Comparison of ENCODE assay signal across 6 cellular contexts in genomic region chr14:105740272-105740671, GRCh38.
A peak's percentile ranks its signal among the peaks of the same experiment; 100 is the strongest.
DNase-seq lines count a peak whose midpoint lies in the region; ATAC-seq, FAIRE-seq and TF ChIP-seq lines count a peak whose summit lies in the region.
"Not testable (repeated sequence)": the region's sequence is repeated elsewhere in the genome, so short reads cannot be mapped to it uniquely, and the experiment has no call there.

No MANE protein-coding gene starts in this region.

- H3K9ac ChIP-seq in Karpas-422 (ENCODE audit: low read length); kidney (ENCODE audit: low read length in 2 of 2): not testable (repeated sequence)

- DNase-seq in Karpas-422 (peak; percentile 45), kidney (peak; percentile 48), posterior vena cava (ENCODE audit: low spot score) (peak; percentile 57)
- peak; percentile 26 for DNase-seq in activated CD8-positive, alpha-beta memory T cell treated with anti-CD3 and anti-CD28 coated beads, Interleukin-2, amount 50 U/mL, for 48 hours
- not testable (repeated sequence) for DNase-seq in stimulated activated naive B cell treated with anti-CD40 and anti-IgM and Interleukin-4, amounts not matched to agents 10 μg/mL and 1 μg/mL and 100 μg/mL, for 72 hours

- H4K20me1 ChIP-seq in Karpas-422 (ENCODE audit: insufficient read depth, low read depth, low read length) = not testable (repeated sequence)

- H3K4me3 Mint-ChIP-seq in stimulated activated naive B cell treated with anti-CD40 and anti-IgM and Interleukin-4, amounts not matched to agents 10 μg/mL and 1 μg/mL and 100 μg/mL, for 72 hours = peak overlapping the region; percentile 68 to 73

- intact Hi-C loops in kidney (cut with DNase I); posterior vena cava (cut with DNase I): not testable (repeated sequence)

- H3K27ac Mint-ChIP-seq in stimulated activated naive B cell treated with anti-CD40 and anti-IgM and Interleukin-4, amounts not matched to agents 10 μg/mL and 1 μg/mL and 100 μg/mL, for 72 hours = peak overlapping the region; percentile 95

- H3K4me2 ChIP-seq in Karpas-422 (ENCODE audit: low read depth, low read length, poor library complexity, severe bottlenecking) = not testable (repeated sequence)

- not testable (repeated sequence) for H3K27ac ChIP-seq in Karpas-422 (ENCODE audit: low read length); kidney (ENCODE audit: low read depth in 2 of 2, low read length in 2 of 2)

- peak; percentile 24 to 54 for ATAC-seq in stimulated activated naive B cell treated with anti-CD40 and anti-IgM and Interleukin-4, amounts not matched to agents 10 μg/mL and 1 μg/mL and 100 μg/mL, for 72 hours (replicated peaks)

- not testable (repeated sequence) for TF ChIP-seq CTCF in kidney (IDR thresholded peaks at IDR 0.05; ENCODE audit: borderline replicate concordance, extremely low read depth, insufficient read depth)

- H3K36me3 Mint-ChIP-seq in stimulated activated naive B cell treated with anti-CD40 and anti-IgM and Interleukin-4, amounts not matched to agents 10 μg/mL and 1 μg/mL and 100 μg/mL, for 72 hours = peaks cover 50 to 55% of the 10 kb centered on the region in 2 donors

- not testable (repeated sequence) for H3K9me2 ChIP-seq in Karpas-422 (replicated peaks; ENCODE audit: insufficient read depth, low read length)

- H2AFZ ChIP-seq in Karpas-422 (ENCODE audit: low read length) = not testable (repeated sequence)

- H3K27me3 Mint-ChIP-seq in stimulated activated naive B cell treated with anti-CD40 and anti-IgM and Interleukin-4, amounts not matched to agents 10 μg/mL and 1 μg/mL and 100 μg/mL, for 72 hours = not testable (repeated sequence)

- TF ChIP-seq POLR2A in GM15510 (IDR thresholded peaks at IDR 0.05; ENCODE audit: borderline replicate concordance, extremely low read depth, insufficient read length) = peak; percentile 19

- not testable (repeated sequence) for H3K79me2 ChIP-seq in Karpas-422 (ENCODE audit: low read length)

- H3K27me3 ChIP-seq in Karpas-422 (ENCODE audit: low read length) = not testable (repeated sequence)

- FAIRE-seq in kidney (lab: Jason Lieb, UNC) = not testable (repeated sequence)

- H3K9me3 ChIP-seq in Karpas-422 (ENCODE audit: low read length); kidney (ENCODE audit: control insufficient read depth in 1 of 2, low read length in 2 of 2): not testable (repeated sequence)

- not testable (repeated sequence) for H3K9me3 Mint-ChIP-seq in stimulated activated naive B cell treated with anti-CD40 and anti-IgM and Interleukin-4, amounts not matched to agents 10 μg/mL and 1 μg/mL and 100 μg/mL, for 72 hours

- H3K4me3 ChIP-seq in Karpas-422 (ENCODE audit: low read length); kidney (ENCODE audit: low read length in 2 of 2): not testable (repeated sequence)

- H3K4me1 Mint-ChIP-seq in stimulated activated naive B cell treated with anti-CD40 and anti-IgM and Interleukin-4, amounts not matched to agents 10 μg/mL and 1 μg/mL and 100 μg/mL, for 72 hours = peaks cover 35 to 39% of the 10 kb centered on the region in 2 donors

- peaks cover 22% of the 10 kb centered on the region for H3K36me3 ChIP-seq in Karpas-422 (ENCODE audit: insufficient read depth, low read length)
- H3K36me3 ChIP-seq in kidney (ENCODE audit: control insufficient read depth in 1 of 2, insufficient read depth in 2 of 2, low read length in 2 of 2) = not testable (repeated sequence)

- peaks cover 18% of the 10 kb centered on the region for H3K4me1 ChIP-seq in Karpas-422 (ENCODE audit: low read length)
- H3K4me1 ChIP-seq in kidney (ENCODE audit: control insufficient read depth in 1 of 2, insufficient read depth in 1 of 2, low read depth in 1 of 2, low read length in 2 of 2) = not testable (repeated sequence)
